In genomic region chr14:50068496-50068895, GRCh38 we compare ENCODE assay signal across 26 cellular contexts. TPM values are rescaled to one million over a fixed set of nuclear protein-coding genes. Genes with fewer than 3 reads are reported as not detected.
DNase-seq lines count a peak whose midpoint lies in the region; ATAC-seq and TF ChIP-seq lines count a peak whose summit lies in the region.
"Had no signal": no experiment of that assay in that cellular context is flagged by ENCODE, and none has a peak within 500 bp of the region (broad histone marks: within the 10 kb centered on the region; RNA-seq: fewer than 3 reads in every experiment).

No MANE protein-coding gene starts in this region.

- no peaks in the 10 kb centered on the region for H3K27me3 ChIP-seq in HCT116 (ENCODE audit: insufficient read depth, low read length)
- no peaks in the 10 kb centered on the region for H3K27me3 ChIP-seq in esophagus squamous epithelium
- H3K27me3 ChIP-seq: MG63 had no signal

- no peaks in the 10 kb centered on the region for H4K20me1 ChIP-seq in HCT116 (ENCODE audit: insufficient read depth)

- H3K27ac ChIP-seq in HCT116 (ENCODE audit: low read depth, low read length) (no peak overlapping the region), RWPE1 (peak overlapping the region; percentile 53; the same call in 1 of the 2 replicates), esophagus squamous epithelium (peak overlapping the region; percentile 56 to 73 (median 56))
- H3K27ac ChIP-seq: 22Rv1, C4-2B, GM23248 had no signal

- no TSS peak for BruUV-seq in HCT116 (replicated peaks; lab: Mats Ljungman, UMichigan)

- H3K9me2 ChIP-seq in HCT116 (ENCODE audit: insufficient read depth): no peaks in the 10 kb centered on the region
- H3K9me2 ChIP-seq: SK-N-SH had no signal

- H3K36me3 Mint-ChIP-seq in activated naive CD4-positive, alpha-beta T cell treated with anti-CD3 and anti-CD28 coated beads, Interleukin-2, amount 10 ng/mL, durations not matched to agents 7 days and 5 days: peaks cover 35% of the 10 kb centered on the region

- peaks cover 3% of the 10 kb centered on the region for H3K9me3 Mint-ChIP-seq in activated naive CD4-positive, alpha-beta T cell treated with anti-CD3 and anti-CD28 coated beads, Interleukin-2, amount 10 ng/mL, durations not matched to agents 7 days and 5 days
- H3K9me3 Mint-ChIP-seq: CD8-positive, alpha-beta memory T cell had no signal

- no peak for TF ChIP-seq RAD21 in HCT116 (IDR thresholded peaks at IDR 0.05; ENCODE audit: low read depth)

- H3K36me3 ChIP-seq in HCT116 (ENCODE audit: control insufficient read depth in 1 of 2, insufficient read depth in 2 of 2, low read length in 2 of 2) (no peaks in the 10 kb centered on the region), esophagus squamous epithelium (no peaks in the 10 kb centered on the region)
- H3K36me3 ChIP-seq: MG63 had no signal

- H3K79me2 ChIP-seq in HCT116 (ENCODE audit: insufficient read depth, low read length): no peaks in the 10 kb centered on the region

- peak overlapping the region; percentile 44; the same call in 1 of the 2 replicates for H3K4me2 ChIP-seq in HCT116 (ENCODE audit: low read length)
- H3K4me2 ChIP-seq: SK-N-SH had no signal

- H3K4me1 ChIP-seq in HCT116 (ENCODE audit: control insufficient read depth in 1 of 2, insufficient read depth in 2 of 2, low read length in 2 of 2) (peaks cover 5 to 19% of the 10 kb centered on the region in 2 experiments; a peak in 3 of 4 replicates), esophagus squamous epithelium (peaks cover 0 to 41% (median 2%) of the 10 kb centered on the region in 3 donors)

- peak; percentile 21 for DNase-seq in activated CD4-positive, CD25-positive, alpha-beta regulatory T cell treated with anti-CD3 and anti-CD28 coated beads, Interleukin-2, amount 50 U/mL, for 72 hours
- DNase-seq in activated CD4-positive, CD25-positive, alpha-beta regulatory T cell (lab: John Stamatoyannopoulos, UW): no peak
- DNase-seq in HCT116 (ENCODE audit: low read depth, low spot score) (no peak), RWPE1 (ENCODE audit: low spot score) (no peak), esophagus squamous epithelium (lab: John Stamatoyannopoulos, UW) (no peak), Right ventricle myocardium inferior (ENCODE audit: missing footprints) (no peak)
- no peak for DNase-seq in activated naive CD4-positive, alpha-beta T cell treated with anti-CD3 and anti-CD28 coated beads, Interleukin-2, amount 10 ng/mL, durations not matched to agents 7 days and 5 days
- DNase-seq: CD8-positive, alpha-beta memory T cell; DMS79 treated with DMSO at 0.1 percent for 48 hours; GF-D8; H7; KBM-7; NCI-H1105 treated with DMSO at 0.1 percent for 48 hours; NCI-H146; NCI-H2029; NCI-H446 treated with DMSO at 0.1 percent for 48 hours; NCI-H526; NCI-H82; NK-92 treated with Interleukin-12 subunit alpha and Interleukin-12 subunit beta, amount 100 ng/mL, for 24 hours; SK-N-SH had no signal

- no peaks in the 10 kb centered on the region for H3K9me3 ChIP-seq in HCT116 (ENCODE audit: control insufficient read depth in 1 of 2, insufficient read depth in 1 of 2, low read depth in 1 of 2, low read length in 2 of 2)
- no peaks in the 10 kb centered on the region for H3K9me3 ChIP-seq in esophagus squamous epithelium
- H3K9me3 ChIP-seq: MG63, SK-N-SH had no signal

- RAD21 ChIA-PET in HCT116 (lab: Charles Lee; ENCODE audit: low non-redundant PET in 1 of 2, low total read pairs in 2 of 2, uncharacterized antibody in 2 of 2, unreplicated experiment in 2 of 2): no interaction called here

- peaks cover 52% of the 10 kb centered on the region for H3K4me1 Mint-ChIP-seq in activated naive CD4-positive, alpha-beta T cell treated with anti-CD3 and anti-CD28 coated beads, Interleukin-2, amount 10 ng/mL, durations not matched to agents 7 days and 5 days

- H3K4me3 ChIP-seq in HCT116 (replicated peaks in 1 of 2; ENCODE audit: low read depth in 1 of 2, low read length in 2 of 2) (no peak overlapping the region), esophagus squamous epithelium (no peak overlapping the region)
- H3K4me3 ChIP-seq: GM23248, MG63 had no signal

- H3K27me3 Mint-ChIP-seq in activated naive CD4-positive, alpha-beta T cell treated with anti-CD3 and anti-CD28 coated beads, Interleukin-2, amount 10 ng/mL, durations not matched to agents 7 days and 5 days: no peaks in the 10 kb centered on the region
- H3K27me3 Mint-ChIP-seq: B cell; CD8-positive, alpha-beta memory T cell had no signal

- TF ChIP-seq CTCF in HCT116 (IDR thresholded peaks at IDR 0.05 in 2 of 3, conservative IDR thresholded peaks at IDR 0.05 in 1 of 3; ENCODE audit: borderline replicate concordance in 1 of 3, insufficient read depth in 1 of 3, low read depth in 2 of 3, low read length in 2 of 3) (no peak), RWPE1 (conservative IDR thresholded peaks at IDR 0.05; ENCODE audit: low read depth) (no peak), esophagus squamous epithelium (IDR thresholded peaks at IDR 0.05) (no peak)

- H3K27ac Mint-ChIP-seq in activated naive CD4-positive, alpha-beta T cell treated with anti-CD3 and anti-CD28 coated beads, Interleukin-2, amount 10 ng/mL, durations not matched to agents 7 days and 5 days: no peak overlapping the region

- TF ChIP-seq POLR2A in HCT116 (IDR thresholded peaks at IDR 0.05; ENCODE audit: borderline replicate concordance, extremely low read depth, insufficient read depth, insufficient read length) (no peak), esophagus squamous epithelium (IDR thresholded peaks at IDR 0.05) (no peak)

- ATAC-seq in HCT116 (no peak), Right ventricle myocardium inferior (no peak), GM21381 (IDR thresholded peaks at IDR 0.05; ENCODE audit: unreplicated experiment) (no peak)

- H3K4me3 Mint-ChIP-seq in activated naive CD4-positive, alpha-beta T cell treated with anti-CD3 and anti-CD28 coated beads, Interleukin-2, amount 10 ng/mL, durations not matched to agents 7 days and 5 days: no peak overlapping the region
- H3K4me3 Mint-ChIP-seq: B cell; CD8-positive, alpha-beta memory T cell had no signal

- H2AFZ ChIP-seq in HCT116 (ENCODE audit: low read depth, low read length, poor library complexity, severe bottlenecking): no peak overlapping the region
- H2AFZ ChIP-seq: GM23248 had no signal

- CTCF ChIA-PET in HCT116 (lab: Charles Lee) (no interaction called here), RWPE1 (lab: Yijun Ruan, JAX) (no interaction called here)
- CTCF ChIA-PET in activated naive CD4-positive, alpha-beta T cell treated with anti-CD3 and anti-CD28 coated beads, Interleukin-2, amount 10 ng/mL, durations not matched to agents 7 days and 5 days (lab: Charles Lee): interaction anchor here (0.6 kb wide), 1 partner anchor 25 kb away, joined by 3 read pairs; no protein-coding TSS in a partner anchor

- 92 to 100% methylated on average over 1 to 5 of the region's 7 CpGs for WGBS in esophagus squamous epithelium, 2 donors

- no peak overlapping the region for H3K9ac ChIP-seq in HCT116 (ENCODE audit: low read length)
- H3K9ac ChIP-seq: GM23248, SK-N-SH had no signal

- intact Hi-C loops in HCT116 (cut with micrococcal nuclease): no loop called here
- intact Hi-C loops in esophagus squamous epithelium (cut with DNase I): no loop called here
- intact Hi-C loops in Right ventricle myocardium inferior (cut with DNase I): no loop called here

- POLR2A ChIA-PET in HCT116 (lab: Charles Lee): no interaction called here
- POLR2A ChIA-PET in RWPE1 (lab: Yijun Ruan, JAX; ENCODE audit: low non-redundant PET): no interaction called here

TF ChIP-seq in HCT116, 20 proteins besides CTCF, POLR2A, EP300 and RAD21:
- TF ChIP-seq ZFX (IDR thresholded peaks at IDR 0.05) (no peak), TCF7L2 (IDR thresholded peaks at IDR 0.05; ENCODE audit: borderline replicate concordance, extremely low read depth, insufficient read depth, insufficient read length) (no peak), POLR2AphosphoS5 (IDR thresholded peaks at IDR 0.05; ENCODE audit: low read depth, low read length) (no peak), FOSL1 (IDR thresholded peaks at IDR 0.05; ENCODE audit: low read depth) (no peak), SRF (IDR thresholded peaks at IDR 0.05; ENCODE audit: low read depth) (no peak), EZH2phosphoT487 (IDR thresholded peaks at IDR 0.05; ENCODE audit: borderline replicate concordance) (no peak), ELF1 (IDR thresholded peaks at IDR 0.05; ENCODE audit: borderline replicate concordance, low read depth) (no peak), SIN3A (IDR thresholded peaks at IDR 0.05; ENCODE audit: low read depth) (no peak), SP1 (IDR thresholded peaks at IDR 0.05; ENCODE audit: low read depth) (no peak), JUND (IDR thresholded peaks at IDR 0.05) (no peak), MAX (IDR thresholded peaks at IDR 0.05) (no peak), CBX3 (IDR thresholded peaks at IDR 0.05; ENCODE audit: low read depth) (no peak), YY1 (IDR thresholded peaks at IDR 0.05; ENCODE audit: extremely low read depth, insufficient replicate concordance, low read depth, low read length) (no peak), EGR1 (IDR thresholded peaks at IDR 0.05; ENCODE audit: low read depth) (no peak)
- TF ChIP-seq, protein P1, sequence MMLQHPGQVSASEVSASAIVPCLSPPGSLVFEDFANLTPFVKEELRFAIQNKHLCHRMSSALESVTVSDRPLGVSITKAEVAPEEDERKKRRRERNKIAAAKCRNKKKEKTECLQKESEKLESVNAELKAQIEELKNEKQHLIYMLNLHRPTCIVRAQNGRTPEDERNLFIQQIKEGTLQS (IDR thresholded peaks at IDR 0.05): no peak
- TF ChIP-seq, protein P2, sequence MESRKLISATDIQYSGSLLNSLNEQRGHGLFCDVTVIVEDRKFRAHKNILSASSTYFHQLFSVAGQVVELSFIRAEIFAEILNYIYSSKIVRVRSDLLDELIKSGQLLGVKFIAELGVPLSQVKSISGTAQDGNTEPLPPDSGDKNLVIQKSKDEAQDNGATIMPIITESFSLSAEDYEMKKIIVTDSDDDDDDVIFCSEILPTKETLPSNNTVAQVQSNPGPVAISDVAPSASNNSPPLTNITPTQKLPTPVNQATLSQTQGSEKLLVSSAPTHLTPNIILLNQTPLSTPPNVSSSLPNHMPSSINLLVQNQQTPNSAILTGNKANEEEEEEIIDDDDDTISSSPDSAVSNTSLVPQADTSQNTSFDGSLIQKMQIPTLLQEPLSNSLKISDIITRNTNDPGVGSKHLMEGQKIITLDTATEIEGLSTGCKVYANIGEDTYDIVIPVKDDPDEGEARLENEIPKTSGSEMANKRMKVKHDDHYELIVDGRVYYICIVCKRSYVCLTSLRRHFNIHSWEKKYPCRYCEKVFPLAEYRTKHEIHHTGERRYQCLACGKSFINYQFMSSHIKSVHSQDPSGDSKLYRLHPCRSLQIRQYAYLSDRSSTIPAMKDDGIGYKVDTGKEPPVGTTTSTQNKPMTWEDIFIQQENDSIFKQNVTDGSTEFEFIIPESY (IDR thresholded peaks at IDR 0.05; ENCODE audit: extremely low read depth, insufficient replicate concordance, low read length): no peak

RNA-seq across cellular contexts. Expression of gene VCPKMT, which starts 47.9 kb away (rescaled TPM):
- total RNA-seq in HCT116 (2021; ENCODE audit: unreplicated experiment) (9.7 TPM), esophagus squamous epithelium (1 to 10 TPM; 3.9 to 8.6 (median 4.8) TPM), Right ventricle myocardium inferior (3.2 TPM)
- polyA plus RNA-seq in HCT116 (2012): 3.3 and 4.0 TPM in 2 replicates
